Comparison of ENCODE assay signal across 1 cellular context in the genomic region with DNA sequence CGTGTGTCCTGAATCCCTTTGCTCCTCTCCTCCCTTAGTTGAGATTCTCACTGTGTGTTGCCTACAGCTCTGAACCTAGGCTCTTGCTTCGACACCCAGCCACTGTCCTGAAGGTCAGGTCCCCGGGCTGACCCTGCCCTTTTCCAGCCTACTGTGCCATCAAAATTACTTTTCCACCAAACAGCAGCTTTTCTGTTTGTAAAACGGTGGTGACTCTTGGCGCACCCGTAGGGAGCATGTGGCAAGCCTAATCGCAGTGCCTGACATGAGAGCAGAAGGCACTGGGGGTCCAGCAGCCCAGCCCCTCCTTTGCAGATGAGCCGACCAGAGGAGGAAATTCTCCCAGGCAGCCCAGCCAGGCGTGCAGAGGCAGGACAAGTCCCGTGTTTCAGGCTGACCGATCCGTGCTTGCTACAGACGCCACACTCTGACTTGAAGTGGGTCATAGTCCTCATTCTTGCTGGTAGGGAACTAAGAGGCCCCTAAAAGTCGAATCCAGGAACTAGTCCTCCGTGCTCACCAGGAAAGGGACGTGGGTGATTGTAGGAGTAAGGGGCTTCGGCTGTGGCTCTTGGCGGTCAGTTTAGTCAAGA.
TF ChIP-seq lines count a peak whose summit lies in the region.

No MANE protein-coding gene starts in this region.

TF ChIP-seq in WTC11, 78 proteins besides CTCF, POLR2A, EP300 and RAD21 (continued from another document):
- no peak for TF ChIP-seq NR2C2 (CRISPR knock-in tag; IDR thresholded peaks at IDR 0.05)
- no peak for TF ChIP-seq ZNF416 (CRISPR knock-in tag; IDR thresholded peaks at IDR 0.05)
- TF ChIP-seq, protein P1, sequence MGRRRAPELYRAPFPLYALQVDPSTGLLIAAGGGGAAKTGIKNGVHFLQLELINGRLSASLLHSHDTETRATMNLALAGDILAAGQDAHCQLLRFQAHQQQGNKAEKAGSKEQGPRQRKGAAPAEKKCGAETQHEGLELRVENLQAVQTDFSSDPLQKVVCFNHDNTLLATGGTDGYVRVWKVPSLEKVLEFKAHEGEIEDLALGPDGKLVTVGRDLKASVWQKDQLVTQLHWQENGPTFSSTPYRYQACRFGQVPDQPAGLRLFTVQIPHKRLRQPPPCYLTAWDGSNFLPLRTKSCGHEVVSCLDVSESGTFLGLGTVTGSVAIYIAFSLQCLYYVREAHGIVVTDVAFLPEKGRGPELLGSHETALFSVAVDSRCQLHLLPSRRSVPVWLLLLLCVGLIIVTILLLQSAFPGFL (CRISPR knock-in tag; IDR thresholded peaks at IDR 0.05; ENCODE audit: borderline replicate concordance) = no peak
